15 cellular contexts compared by ENCODE assay signal in the genomic region with DNA sequence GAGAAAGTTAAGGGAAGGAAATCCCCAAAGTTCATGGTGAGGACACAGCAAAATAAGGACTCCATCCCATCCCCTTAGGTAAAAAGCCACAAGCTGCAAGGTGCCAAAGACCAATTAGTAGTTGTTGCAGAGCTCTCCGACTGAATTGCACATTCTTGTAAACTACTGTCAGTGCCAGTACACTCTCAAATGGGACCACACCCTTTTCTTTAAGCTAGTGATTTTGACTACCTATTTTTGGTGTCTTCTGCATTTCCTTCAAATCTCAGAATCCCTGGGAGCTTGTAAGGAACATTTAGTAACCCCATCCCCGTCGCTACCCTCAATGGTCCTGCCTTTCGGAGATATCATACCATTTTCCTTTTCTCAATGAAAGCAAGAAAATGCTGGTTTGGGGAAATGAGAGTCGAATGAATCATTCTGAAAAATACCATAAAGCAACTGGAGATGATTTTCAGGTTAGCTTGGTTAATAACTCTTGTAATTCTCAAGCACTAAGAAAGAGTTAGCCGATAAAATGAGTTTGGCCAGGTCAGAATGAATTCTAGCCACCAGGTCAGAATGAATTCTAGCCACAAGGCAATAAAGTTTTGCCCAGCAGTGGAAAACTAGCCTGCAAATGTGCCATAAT. TPM values are rescaled to one million over a fixed set of nuclear protein-coding genes. Genes with fewer than 3 reads are reported as not detected.
DNase-seq lines count a peak whose midpoint lies in the region; ATAC-seq and TF ChIP-seq lines count a peak whose summit lies in the region.
"Had no signal": no experiment of that assay in that cellular context is flagged by ENCODE, and none has a peak within 500 bp of the region (broad histone marks: within the 10 kb centered on the region; RNA-seq: fewer than 3 reads in every experiment).

No MANE protein-coding gene starts in this region.

- H3F3A ChIP-seq in GM23338 (replicated peaks; ENCODE audit: low read depth) = no peaks in the 10 kb centered on the region

- in situ Hi-C loops in HAP-1 (cut with MboI; ENCODE audit: low sequenced_read_pairs) = no loop called here

- H3K27ac ChIP-seq in GM23338 (ENCODE audit: low read depth) = no peak overlapping the region
- H3K27ac ChIP-seq: colonic mucosa, lower lobe of right lung, prostate gland, SJSA1, suprapubic skin had no signal

- H3K4me1 ChIP-seq in HAP-1 (no peaks in the 10 kb centered on the region), GM23338 (ENCODE audit: insufficient read depth) (no peaks in the 10 kb centered on the region)
- H3K4me1 ChIP-seq: colonic mucosa, prostate gland had no signal

- H3K9me3 Mint-ChIP-seq in activated naive CD4-positive, alpha-beta T cell treated with anti-CD3 and anti-CD28 coated beads, Interleukin-2, amount 50 U/mL, for 72 hours = no peaks in the 10 kb centered on the region
- peaks cover 2% of the 10 kb centered on the region; the same call in 1 of the 3 replicates for H3K9me3 Mint-ChIP-seq in GM23338
- H3K9me3 Mint-ChIP-seq: activated CD4-positive, alpha-beta memory T cell treated with anti-CD3 and anti-CD28 coated beads for 36 hours had no signal

- TF ChIP-seq CTCF in GM10266 (IDR thresholded peaks at IDR 0.05; ENCODE audit: control insufficient read depth, insufficient read depth, low read depth, missing control alignments) (no peak), GM23338 (conservative IDR thresholded peaks at IDR 0.05; ENCODE audit: low read depth in 2 of 2) (no peak)

- H3K27me3 Mint-ChIP-seq in GM23338 (ENCODE audit: insufficient read depth, low read depth, poor library complexity) = peaks cover 4% of the 10 kb centered on the region
- H3K27me3 Mint-ChIP-seq: activated CD4-positive, alpha-beta memory T cell treated with anti-CD3 and anti-CD28 coated beads for 36 hours had no signal

- no peak overlapping the region for H3K27ac Mint-ChIP-seq in activated naive CD4-positive, alpha-beta T cell treated with anti-CD3 and anti-CD28 coated beads, Interleukin-2, amount 50 U/mL, for 72 hours
- no peak overlapping the region for H3K27ac Mint-ChIP-seq in GM23338
- H3K27ac Mint-ChIP-seq: activated CD4-positive, alpha-beta memory T cell treated with anti-CD3 and anti-CD28 coated beads for 36 hours; activated naive CD8-positive, alpha-beta T cell had no signal

- H3K79me2 ChIP-seq in GM23338 (replicated peaks; ENCODE audit: insufficient read depth) = no peaks in the 10 kb centered on the region

- peaks cover 0 to 2% of the 10 kb centered on the region in 2 donors for H3K36me3 Mint-ChIP-seq in activated naive CD4-positive, alpha-beta T cell treated with anti-CD3 and anti-CD28 coated beads, Interleukin-2, amount 50 U/mL, for 72 hours
- H3K36me3 Mint-ChIP-seq in GM23338 (ENCODE audit: low read depth) = no peaks in the 10 kb centered on the region
- H3K36me3 Mint-ChIP-seq: activated naive CD8-positive, alpha-beta T cell had no signal

- no peaks in the 10 kb centered on the region for H4K20me1 ChIP-seq in GM23338 (replicated peaks; ENCODE audit: insufficient read depth)

- H3K9me3 ChIP-seq in HAP-1 = no peaks in the 10 kb centered on the region
- H3K9me3 ChIP-seq: colonic mucosa, lower lobe of right lung, prostate gland, SJSA1, suprapubic skin had no signal

- H3K27me3 ChIP-seq in HAP-1 (ENCODE audit: low read depth) (no peaks in the 10 kb centered on the region), GM23338 (ENCODE audit: insufficient read depth) (no peaks in the 10 kb centered on the region)
- H3K27me3 ChIP-seq: colonic mucosa, SJSA1, suprapubic skin had no signal

- H3K4me3 ChIP-seq in HAP-1 (no peak overlapping the region), GM23338 (no peak overlapping the region)
- H3K4me3 ChIP-seq: colonic mucosa, lower lobe of right lung, prostate gland, SJSA1, suprapubic skin had no signal

- ATAC-seq in GM19372 (IDR thresholded peaks at IDR 0.05; ENCODE audit: low read depth, unreplicated experiment) = peak; percentile 66
- peak; percentile 49 for ATAC-seq in HG02763 (IDR thresholded peaks at IDR 0.05; ENCODE audit: unreplicated experiment)
- peak; percentile 62 for ATAC-seq in HG03469 (IDR thresholded peaks at IDR 0.05; ENCODE audit: unreplicated experiment)
- no peak for ATAC-seq in activated naive CD4-positive, alpha-beta T cell treated with anti-CD3 and anti-CD28 coated beads, Interleukin-2, amount 50 U/mL, for 72 hours
- ATAC-seq in GM23338 = no peak

- no peak overlapping the region for H3K4me2 ChIP-seq in GM23338

- H3K9me2 ChIP-seq in GM23338 (ENCODE audit: insufficient read depth) = 0 out of 2 replicates have a peak, but pooled peaks cover 16% of the 10 kb centered on the region

- H3K36me3 ChIP-seq in HAP-1 (replicated peaks) (no peaks in the 10 kb centered on the region), GM23338 (ENCODE audit: insufficient read depth) (no peaks in the 10 kb centered on the region)
- H3K36me3 ChIP-seq: colonic mucosa, lower lobe of right lung, prostate gland, SJSA1, suprapubic skin had no signal

- H2AFZ ChIP-seq in GM23338 = no peak overlapping the region

- peak; percentile 25 for DNase-seq in GM10266 (ENCODE audit: extremely low spot score)
- no peak for DNase-seq in stimulated activated CD4-positive, alpha-beta T cell treated with anti-CD3 and anti-CD28 coated beads, Interleukin-4, amount 100 ng/mL, for 1 hour
- no peak for DNase-seq in activated naive CD4-positive, alpha-beta T cell treated with anti-CD3 and anti-CD28 coated beads, Interleukin-2, amount 50 U/mL, for 72 hours (ENCODE audit: low spot score in 2 of 2)
- DNase-seq in HAP-1 (ENCODE audit: low spot score in 2 of 2) = no peak
- DNase-seq in GM23338 (ENCODE audit: low spot score) = no peak
- DNase-seq: activated CD4-positive, alpha-beta memory T cell treated with anti-CD3 and anti-CD28 coated beads for 36 hours; colonic mucosa; lower lobe of right lung had no signal

- peaks cover 3% of the 10 kb centered on the region; the same call in 1 of the 3 replicates for H3K4me1 Mint-ChIP-seq in GM23338

- H3K4me3 Mint-ChIP-seq in GM23338 = no peak overlapping the region
- H3K4me3 Mint-ChIP-seq: activated CD4-positive, alpha-beta memory T cell treated with anti-CD3 and anti-CD28 coated beads for 36 hours; activated naive CD8-positive, alpha-beta T cell had no signal

TF ChIP-seq in GM23338, 12 proteins besides CTCF, POLR2A, EP300 and RAD21 (continues in another document):
- no peak for TF ChIP-seq CREB1 (CRISPR knock-in tag; IDR thresholded peaks at IDR 0.05; ENCODE audit: low read depth)
- TF ChIP-seq, protein P1, sequence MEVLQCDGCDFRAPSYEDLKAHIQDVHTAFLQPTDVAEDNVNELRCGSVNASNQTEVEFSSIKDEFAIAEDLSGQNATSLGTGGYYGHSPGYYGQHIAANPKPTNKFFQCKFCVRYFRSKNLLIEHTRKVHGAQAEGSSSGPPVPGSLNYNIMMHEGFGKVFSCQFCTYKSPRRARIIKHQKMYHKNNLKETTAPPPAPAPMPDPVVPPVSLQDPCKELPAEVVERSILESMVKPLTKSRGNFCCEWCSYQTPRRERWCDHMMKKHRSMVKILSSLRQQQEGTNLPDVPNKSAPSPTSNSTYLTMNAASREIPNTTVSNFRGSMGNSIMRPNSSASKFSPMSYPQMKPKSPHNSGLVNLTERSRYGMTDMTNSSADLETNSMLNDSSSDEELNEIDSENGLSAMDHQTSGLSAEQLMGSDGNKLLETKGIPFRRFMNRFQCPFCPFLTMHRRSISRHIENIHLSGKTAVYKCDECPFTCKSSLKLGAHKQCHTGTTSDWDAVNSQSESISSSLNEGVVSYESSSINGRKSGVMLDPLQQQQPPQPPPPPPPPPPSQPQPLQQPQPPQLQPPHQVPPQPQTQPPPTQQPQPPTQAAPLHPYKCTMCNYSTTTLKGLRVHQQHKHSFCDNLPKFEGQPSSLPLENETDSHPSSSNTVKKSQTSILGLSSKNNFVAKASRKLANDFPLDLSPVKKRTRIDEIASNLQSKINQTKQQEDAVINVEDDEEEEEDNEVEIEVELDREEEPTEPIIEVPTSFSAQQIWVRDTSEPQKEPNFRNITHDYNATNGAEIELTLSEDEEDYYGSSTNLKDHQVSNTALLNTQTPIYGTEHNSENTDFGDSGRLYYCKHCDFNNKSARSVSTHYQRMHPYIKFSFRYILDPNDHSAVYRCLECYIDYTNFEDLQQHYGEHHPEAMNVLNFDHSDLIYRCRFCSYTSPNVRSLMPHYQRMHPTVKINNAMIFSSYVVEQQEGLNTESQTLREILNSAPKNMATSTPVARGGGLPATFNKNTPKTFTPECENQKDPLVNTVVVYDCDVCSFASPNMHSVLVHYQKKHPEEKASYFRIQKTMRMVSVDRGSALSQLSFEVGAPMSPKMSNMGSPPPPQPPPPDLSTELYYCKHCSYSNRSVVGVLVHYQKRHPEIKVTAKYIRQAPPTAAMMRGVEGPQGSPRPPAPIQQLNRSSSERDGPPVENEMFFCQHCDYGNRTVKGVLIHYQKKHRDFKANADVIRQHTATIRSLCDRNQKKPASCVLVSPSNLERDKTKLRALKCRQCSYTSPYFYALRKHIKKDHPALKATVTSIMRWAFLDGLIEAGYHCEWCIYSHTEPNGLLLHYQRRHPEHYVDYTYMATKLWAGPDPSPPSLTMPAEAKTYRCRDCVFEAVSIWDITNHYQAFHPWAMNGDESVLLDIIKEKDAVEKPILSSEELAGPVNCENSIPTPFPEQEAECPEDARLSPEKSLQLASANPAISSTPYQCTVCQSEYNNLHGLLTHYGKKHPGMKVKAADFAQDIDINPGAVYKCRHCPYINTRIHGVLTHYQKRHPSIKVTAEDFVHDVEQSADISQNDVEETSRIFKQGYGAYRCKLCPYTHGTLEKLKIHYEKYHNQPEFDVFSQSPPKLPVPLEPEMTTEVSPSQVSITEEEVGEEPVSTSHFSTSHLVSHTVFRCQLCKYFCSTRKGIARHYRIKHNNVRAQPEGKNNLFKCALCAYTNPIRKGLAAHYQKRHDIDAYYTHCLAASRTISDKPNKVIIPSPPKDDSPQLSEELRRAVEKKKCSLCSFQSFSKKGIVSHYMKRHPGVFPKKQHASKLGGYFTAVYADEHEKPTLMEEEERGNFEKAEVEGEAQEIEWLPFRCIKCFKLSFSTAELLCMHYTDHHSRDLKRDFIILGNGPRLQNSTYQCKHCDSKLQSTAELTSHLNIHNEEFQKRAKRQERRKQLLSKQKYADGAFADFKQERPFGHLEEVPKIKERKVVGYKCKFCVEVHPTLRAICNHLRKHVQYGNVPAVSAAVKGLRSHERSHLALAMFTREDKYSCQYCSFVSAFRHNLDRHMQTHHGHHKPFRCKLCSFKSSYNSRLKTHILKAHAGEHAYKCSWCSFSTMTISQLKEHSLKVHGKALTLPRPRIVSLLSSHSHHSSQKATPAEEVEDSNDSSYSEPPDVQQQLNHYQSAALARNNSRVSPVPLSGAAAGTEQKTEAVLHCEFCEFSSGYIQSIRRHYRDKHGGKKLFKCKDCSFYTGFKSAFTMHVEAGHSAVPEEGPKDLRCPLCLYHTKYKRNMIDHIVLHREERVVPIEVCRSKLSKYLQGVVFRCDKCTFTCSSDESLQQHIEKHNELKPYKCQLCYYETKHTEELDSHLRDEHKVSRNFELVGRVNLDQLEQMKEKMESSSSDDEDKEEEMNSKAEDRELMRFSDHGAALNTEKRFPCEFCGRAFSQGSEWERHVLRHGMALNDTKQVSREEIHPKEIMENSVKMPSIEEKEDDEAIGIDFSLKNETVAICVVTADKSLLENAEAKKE (CRISPR knock-in tag; IDR thresholded peaks at IDR 0.05) = no peak

RNA-seq across cellular contexts. Expression of gene HMGN3, which starts 5.2 kb away (rescaled TPM):
- 10 to 100 TPM; 49.8 to 57.0 TPM for total RNA-seq in activated naive CD4-positive, alpha-beta T cell treated with anti-CD3 and anti-CD28 coated beads, Interleukin-2, amount 50 U/mL, for 72 hours
- total RNA-seq in GM23338 (2014; rRNA removed; shearing (Covaris generic)) = 166 and 193 TPM in 2 replicates
- polyA plus RNA-seq in GM23338 (2016; fragmentation: Nextera tagmentation; extraction: Ambion mirVana) = 868 and 956 TPM in 2 replicates

Comparison
In these comparisons a context has a peak if more than half of its experiments do, and no peak if none do; other contexts are left out.
1. ATAC-seq: peak in GM19372 (single experiment), HG02763 (single experiment) and HG03469 (single experiment); none in activated naive CD4-positive, alpha-beta T cell treated with anti-CD3 and anti-CD28 coated beads, Interleukin-2, amount 50 U/mL, for 72 hours (0 of 2) and GM23338 (single experiment).